In genomic region chr7:51354897-51355296, GRCh38 we compare ENCODE assay signal across 1 cellular context.
TF ChIP-seq lines count a peak whose summit lies in the region.

No MANE protein-coding gene starts in this region.

TF ChIP-seq in HepG2, 621 proteins besides CTCF, POLR2A, EP300 and RAD21:
- TF ChIP-seq ZBTB37 (CRISPR knock-in tag; IDR thresholded peaks at IDR 0.05): no peak
- TF ChIP-seq ZBTB2 (CRISPR knock-in tag; IDR thresholded peaks at IDR 0.05; ENCODE audit: low read depth): no peak
- TF ChIP-seq TMF1 (CRISPR knock-in tag; IDR thresholded peaks at IDR 0.05; ENCODE audit: low read depth): no peak
